ENCODE assay signal across 11 cellular contexts in the genomic region with DNA sequence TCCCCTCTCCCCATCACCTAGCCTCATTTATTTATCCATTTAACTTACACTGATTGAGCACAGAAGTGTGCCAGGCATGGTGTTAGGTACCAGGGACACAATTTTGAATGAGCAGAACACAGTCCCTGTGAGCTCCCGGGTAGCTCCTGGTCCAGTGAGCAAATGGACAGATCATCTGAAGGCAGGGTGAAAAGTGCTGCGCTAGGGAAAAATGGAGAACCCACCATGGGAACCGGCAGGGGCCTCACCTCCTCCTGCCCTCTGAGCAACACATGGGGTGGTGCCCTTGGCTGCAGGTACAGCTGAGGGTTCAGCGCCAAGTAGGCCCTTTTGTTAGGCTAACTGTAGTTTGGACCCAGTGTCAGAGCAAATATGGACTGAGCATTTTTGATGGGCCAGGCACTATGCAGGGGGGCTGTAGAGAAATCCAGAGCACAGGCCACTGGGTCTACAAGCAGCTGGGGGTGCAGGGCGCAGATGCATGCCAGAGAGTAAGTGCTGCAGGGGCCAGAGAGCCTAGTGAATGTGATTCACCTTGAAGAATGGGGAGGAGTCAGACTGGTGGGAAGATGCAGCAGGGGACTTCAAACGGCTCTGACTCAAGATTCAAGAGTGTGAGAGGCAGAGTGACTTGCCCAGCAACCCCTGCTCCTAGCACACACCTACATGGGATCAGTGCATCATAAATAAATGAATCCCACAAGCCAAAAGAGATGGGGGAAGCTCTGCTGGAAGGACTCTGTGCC. TPM values are rescaled to one million over a fixed set of nuclear protein-coding genes. Genes with fewer than 3 reads are reported as not detected.
A peak's percentile ranks its signal among the peaks of the same experiment; 100 is the strongest.
DNase-seq lines count a peak whose midpoint lies in the region; ATAC-seq and TF ChIP-seq lines count a peak whose summit lies in the region.
"Had no signal": no experiment of that assay in that cellular context is flagged by ENCODE, and none has a peak within 500 bp of the region (broad histone marks: within the 10 kb centered on the region; RNA-seq: fewer than 3 reads in every experiment).

No MANE protein-coding gene starts in this region.

- intact Hi-C loops in breast epithelium (cut with DNase I; ENCODE audit: low total_unique reads): no loop called here

- no peaks in the 10 kb centered on the region for H3K36me3 ChIP-seq in breast epithelium
- H3K36me3 ChIP-seq: neural progenitor cell had no signal

- TF ChIP-seq POLR2A in breast epithelium (IDR thresholded peaks at IDR 0.05): no peak

- H3K4me3 ChIP-seq in breast epithelium: no peak overlapping the region
- H3K4me3 ChIP-seq: neural progenitor cell had no signal

- no peaks in the 10 kb centered on the region for H3K27me3 ChIP-seq in breast epithelium
- H3K27me3 ChIP-seq: neural progenitor cell had no signal

- peaks cover 4 to 12% of the 10 kb centered on the region in 2 donors for H3K4me1 ChIP-seq in breast epithelium
- H3K4me1 ChIP-seq: neural progenitor cell had no signal

- ATAC-seq in GM18520 (IDR thresholded peaks at IDR 0.05; ENCODE audit: unreplicated experiment) (no peak), GM21423 (IDR thresholded peaks at IDR 0.05; ENCODE audit: unreplicated experiment) (no peak)

- no peaks in the 10 kb centered on the region for H3K9me3 ChIP-seq in breast epithelium

- peak overlapping the region; percentile 1 to 80 for H3K27ac ChIP-seq in breast epithelium
- H3K27ac ChIP-seq: neural progenitor cell had no signal

- no peak for TF ChIP-seq CTCF in breast epithelium (IDR thresholded peaks at IDR 0.05)

- DNase-seq in ACHN: peak; percentile 66
- peak; percentile 34 for DNase-seq in HS-5 (ENCODE audit: low read depth)
- no peak for DNase-seq in breast epithelium (ENCODE audit: low spot score in 2 of 2)
- DNase-seq in non-pigmented ciliary epithelial cell (ENCODE audit: low read depth): peak; percentile 77
- DNase-seq in Ammon's horn (ENCODE audit: low spot score): no peak
- DNase-seq in anterior cingulate cortex (lab: John Stamatoyannopoulos, UW): no peak
- DNase-seq: activated gamma-delta T cell, hippocampal formation had no signal

- in situ Hi-C loops in ACHN (cut with HindIII; ENCODE audit: low pct_ligation_motif_present, low pct_unique_long_range_greater_than_20kb, low sequenced_read_pairs): no loop called here

RNA-seq across cellular contexts. Expression of a gene that starts 28.2 kb away (rescaled TPM):
- 10 to 100 TPM; 34.7 to 91.1 (median 79.0) TPM for total RNA-seq in breast epithelium

Comparison
In these comparisons a context has a peak if more than half of its experiments do, and no peak if none do; other contexts are left out.
1. DNase-seq: peak in ACHN (single experiment), HS-5 (single experiment) and non-pigmented ciliary epithelial cell (single experiment); none in breast epithelium (0 of 2), Ammon's horn (single experiment) and anterior cingulate cortex (0 of 58).